ENCODE assay signal across 9 cellular contexts in genomic region chr15:71752604-71753289, GRCh38. TPM values are rescaled to one million over a fixed set of nuclear protein-coding genes. Genes with fewer than 3 reads are reported as not detected.
A peak's percentile ranks its signal among the peaks of the same experiment; 100 is the strongest.
DNase-seq lines count a peak whose midpoint lies in the region; ATAC-seq and TF ChIP-seq lines count a peak whose summit lies in the region.
"Had no signal": no experiment of that assay in that cellular context is flagged by ENCODE, and none has a peak within 500 bp of the region (broad histone marks: within the 10 kb centered on the region; RNA-seq: fewer than 3 reads in every experiment).

No MANE protein-coding gene starts in this region.

- no peak overlapping the region for H4K5ac ChIP-seq in H9 (ENCODE audit: insufficient read length, low read depth, low read length)

- CTCF ChIA-PET in Caco-2 (lab: Charles Lee): interaction anchor here (0.5 to 1.6 kb wide), 9 partner anchors 9 to 1859 kb away, joined by 3 to 9 read pairs (median 4); no protein-coding TSS in a partner anchor

- no peak overlapping the region for H2AK5ac ChIP-seq in H9 (ENCODE audit: insufficient read length, low read length)

- no CpG with 5 or more reads among the region's 11 CpGs for WGBS in H9 (ENCODE audit: extremely low coverage, insufficient read length, low lambda C conversion rate)

- H3K4me1 Mint-ChIP-seq in Caco-2 (ENCODE audit: low read depth, unreplicated experiment) (peaks cover 14% of the 10 kb centered on the region), H9 (no peaks in the 10 kb centered on the region)
- peaks cover 8% of the 10 kb centered on the region for H3K4me1 Mint-ChIP-seq in stimulated activated effector memory CD8-positive, alpha-beta T cell treated with anti-CD3 and anti-CD28 coated beads, Interleukin-12 subunit alpha, Interleukin-12 subunit beta, amount 100 ng/mL, for 72 hours

- POLR2A ChIA-PET in Caco-2 (lab: Charles Lee): no interaction called here

- H3K23me2 ChIP-seq in H9 (ENCODE audit: insufficient read length, low read depth, low read length, poor library complexity, severe bottlenecking): no peaks in the 10 kb centered on the region

- H3K9me3 Mint-ChIP-seq in Caco-2 (ENCODE audit: unreplicated experiment) (peaks cover 14% of the 10 kb centered on the region), H9 (no peaks in the 10 kb centered on the region; a peak in 1 of 5 replicates)
- H3K9me3 Mint-ChIP-seq in stimulated activated effector memory CD8-positive, alpha-beta T cell treated with anti-CD3 and anti-CD28 coated beads, Interleukin-12 subunit alpha, Interleukin-12 subunit beta, amount 100 ng/mL, for 72 hours: no peaks in the 10 kb centered on the region

- peaks cover 4% of the 10 kb centered on the region for H4K20me1 ChIP-seq in H9 (ENCODE audit: control insufficient read depth, insufficient read depth, insufficient read length)

- H3K14ac ChIP-seq in H9 (ENCODE audit: insufficient read depth, low read length): no peak overlapping the region

- no peak overlapping the region for H4K91ac ChIP-seq in H9 (ENCODE audit: insufficient read length, low read depth, low read length)

- intact Hi-C loops in Caco-2 (cut with micrococcal nuclease; ENCODE audit: unreplicated experiment): loop anchor here (2.0 to 10.0 kb wide), 2 partner anchors 48 to 402 kb away; no protein-coding TSS in a partner anchor

- H3K27ac Mint-ChIP-seq in Caco-2 (ENCODE audit: unreplicated experiment) (no peak overlapping the region), H9 (no peak overlapping the region)
- H3K27ac Mint-ChIP-seq in stimulated activated effector memory CD8-positive, alpha-beta T cell treated with anti-CD3 and anti-CD28 coated beads, Interleukin-12 subunit alpha, Interleukin-12 subunit beta, amount 100 ng/mL, for 72 hours: peak overlapping the region; percentile 37

- H3K36me3 Mint-ChIP-seq in Caco-2 (ENCODE audit: insufficient read depth, unreplicated experiment): no peaks in the 10 kb centered on the region
- H3K36me3 Mint-ChIP-seq in H9 (ENCODE audit: insufficient read depth in 1 of 3, low read depth in 3 of 3): no peaks in the 10 kb centered on the region; a peak in 1 of 7 replicates
- H3K36me3 Mint-ChIP-seq in stimulated activated effector memory CD8-positive, alpha-beta T cell treated with anti-CD3 and anti-CD28 coated beads, Interleukin-12 subunit alpha, Interleukin-12 subunit beta, amount 100 ng/mL, for 72 hours: no peaks in the 10 kb centered on the region

- no peak overlapping the region for H3K9ac ChIP-seq in H9 (ENCODE audit: extremely low read depth, insufficient read length, low read length)

- TF ChIP-seq CTCF in Caco-2 (IDR thresholded peaks at IDR 0.05; ENCODE audit: insufficient read depth in 1 of 2, low read depth in 1 of 2, low read length in 1 of 2, severe bottlenecking in 1 of 2, unreplicated experiment in 1 of 2) (peak; percentile 45 to 64), H9 (conservative IDR thresholded peaks at IDR 0.05) (peak; percentile 74)

- no peaks in the 10 kb centered on the region for H3K36me3 ChIP-seq in Caco-2 (ENCODE audit: control insufficient read depth, insufficient read depth, low read length)
- H3K36me3 ChIP-seq in SJCRH30: no peaks in the 10 kb centered on the region

- no peak overlapping the region for H3T11ph ChIP-seq in H9 (ENCODE audit: low read length)

- H3K4me3 ChIP-seq in Caco-2 (ENCODE audit: low read depth, low read length): no peak overlapping the region
- H3K4me3 ChIP-seq in SJCRH30: peak overlapping the region; percentile 23

- H3K27me3 Mint-ChIP-seq in Caco-2 (ENCODE audit: insufficient read depth, unreplicated experiment) (no peaks in the 10 kb centered on the region), H9 (ENCODE audit: low read depth) (no peaks in the 10 kb centered on the region)

- peaks cover 24% of the 10 kb centered on the region for H3K4me1 ChIP-seq in Caco-2
- no peaks in the 10 kb centered on the region for H3K4me1 ChIP-seq in H9 (ENCODE audit: insufficient read depth, low read length)
- H3K4me1 ChIP-seq in SJCRH30: peaks cover 24% of the 10 kb centered on the region

- no peak overlapping the region for H3K23ac ChIP-seq in H9 (ENCODE audit: insufficient read length, low read depth, low read length)

- no TSS peak for BruUV-seq in Caco-2 (replicated peaks; lab: Mats Ljungman, UMichigan)

- H2BK120ac ChIP-seq in H9 (ENCODE audit: low read depth, low read length, poor library complexity, severe bottlenecking): no peak overlapping the region

- ATAC-seq in stimulated activated effector memory CD8-positive, alpha-beta T cell treated with anti-CD3 and anti-CD28 coated beads, Interleukin-12 subunit alpha, Interleukin-12 subunit beta, amount 100 ng/mL, for 72 hours: peak; percentile 87
- no peak for ATAC-seq in HG02763 (IDR thresholded peaks at IDR 0.05; ENCODE audit: unreplicated experiment)

- no peak overlapping the region for H3K27ac ChIP-seq in H9 (ENCODE audit: insufficient read length, low read depth, low read length)
- peak overlapping the region; percentile 99 for H3K27ac ChIP-seq in SJCRH30

- H3K4me3 Mint-ChIP-seq in Caco-2 (ENCODE audit: unreplicated experiment) (no peak overlapping the region), H9 (no peak overlapping the region)
- H3K4me3 Mint-ChIP-seq in stimulated activated effector memory CD8-positive, alpha-beta T cell treated with anti-CD3 and anti-CD28 coated beads, Interleukin-12 subunit alpha, Interleukin-12 subunit beta, amount 100 ng/mL, for 72 hours: no peak overlapping the region

- H3K18ac ChIP-seq in H9 (ENCODE audit: insufficient read length, low read depth, low read length): no peak overlapping the region

- no peaks in the 10 kb centered on the region for H3K79me1 ChIP-seq in H9 (ENCODE audit: insufficient read depth, low read depth, low read length, poor library complexity, severe bottlenecking)

- no peak overlapping the region for H3K56ac ChIP-seq in H9 (ENCODE audit: insufficient read length, low read depth, low read length)

- no peak overlapping the region for H2AFZ ChIP-seq in H9 (ENCODE audit: low read length)

- peaks cover 5% of the 10 kb centered on the region; the same call in 1 of the 2 replicates for H3K9me3 ChIP-seq in Caco-2
- H3K9me3 ChIP-seq in H9 (ENCODE audit: control insufficient read depth, low read depth, low read length): no peaks in the 10 kb centered on the region
- peaks cover 7% of the 10 kb centered on the region; the same call in 1 of the 2 replicates for H3K9me3 ChIP-seq in SJCRH30 (replicated peaks)

- no peak overlapping the region for H2BK5ac ChIP-seq in H9 (ENCODE audit: insufficient read length, low read length)

- H2BK15ac ChIP-seq in H9 (ENCODE audit: low read depth, low read length): no peak overlapping the region

- no peak overlapping the region for H2BK12ac ChIP-seq in H9 (ENCODE audit: insufficient read length, low read depth, low read length)

- no peak overlapping the region for H3K4me2 ChIP-seq in H9 (ENCODE audit: insufficient read depth, insufficient read length, low read length)

- DNase-seq in Caco-2: peak; percentile 47 to 61
- peak; percentile 44 for DNase-seq in H9
- peak; percentile 95 to 99 for DNase-seq in SJCRH30
- DNase-seq in fibroblast of the conjunctiva (ENCODE audit: low read depth): peak; percentile 87
- no peak for DNase-seq in stimulated activated effector memory CD8-positive, alpha-beta T cell treated with anti-CD3 and anti-CD28 coated beads, Interleukin-12 subunit alpha, Interleukin-12 subunit beta, amount 100 ng/mL, for 72 hours (ENCODE audit: low spot score in 2 of 2)
- DNase-seq in NCI-H446 treated with DMSO at 0.1 percent for 48 hours (lab: John Stamatoyannopoulos, UW): no peak
- DNase-seq in cerebellum (ENCODE audit: low spot score): no peak

- no peak overlapping the region for H4K8ac ChIP-seq in H9 (replicated peaks; ENCODE audit: insufficient read length, low read depth, low read length)

- H3K79me2 ChIP-seq in H9 (ENCODE audit: insufficient read depth, low read length): no peaks in the 10 kb centered on the region

- no peak overlapping the region for H3K4ac ChIP-seq in H9 (ENCODE audit: low read depth, low read length)

- H3K27me3 ChIP-seq in Caco-2 (replicated peaks; ENCODE audit: control insufficient read depth, insufficient read depth, low read length) (no peaks in the 10 kb centered on the region), H9 (ENCODE audit: insufficient read depth, low read length) (no peaks in the 10 kb centered on the region), SJCRH30 (no peaks in the 10 kb centered on the region)

- H2BK20ac ChIP-seq in H9 (ENCODE audit: low read depth, low read length, poor library complexity, severe bottlenecking): no peak overlapping the region

RNA-seq across cellular contexts. Expression of gene NR2E3, which starts 57.6 kb away (rescaled TPM):
- not detected in 2 replicates for total RNA-seq in Caco-2 (2022)
- 0.31 and 0.35 TPM in 2 replicates for total RNA-seq in H9 (2021)
- total RNA-seq in SJCRH30 (2014; rRNA removed; shearing (Covaris generic)): 4.5 and 8.8 TPM in 2 replicates
- 0.54 TPM for total RNA-seq in cerebellum
- total RNA-seq: T-helper 2 cell treated with Interferon-gamma antibody and Interleukin-4, amounts not matched to agents 100 ng/mL and 5 ng/mL, for 36 hours had no signal

Comparison
In these comparisons a context has a peak if more than half of its experiments do, and no peak if none do; other contexts are left out.
1. DNase-seq: peak in Caco-2 (2 of 2), H9 (single experiment), SJCRH30 (2 of 2) and fibroblast of the conjunctiva (single experiment); none in stimulated activated effector memory CD8-positive, alpha-beta T cell treated with anti-CD3 and anti-CD28 coated beads, Interleukin-12 subunit alpha, Interleukin-12 subunit beta, amount 100 ng/mL, for 72 hours (0 of 2), NCI-H446 treated with DMSO at 0.1 percent for 48 hours (single experiment) and cerebellum (single experiment).